In the genomic region with DNA sequence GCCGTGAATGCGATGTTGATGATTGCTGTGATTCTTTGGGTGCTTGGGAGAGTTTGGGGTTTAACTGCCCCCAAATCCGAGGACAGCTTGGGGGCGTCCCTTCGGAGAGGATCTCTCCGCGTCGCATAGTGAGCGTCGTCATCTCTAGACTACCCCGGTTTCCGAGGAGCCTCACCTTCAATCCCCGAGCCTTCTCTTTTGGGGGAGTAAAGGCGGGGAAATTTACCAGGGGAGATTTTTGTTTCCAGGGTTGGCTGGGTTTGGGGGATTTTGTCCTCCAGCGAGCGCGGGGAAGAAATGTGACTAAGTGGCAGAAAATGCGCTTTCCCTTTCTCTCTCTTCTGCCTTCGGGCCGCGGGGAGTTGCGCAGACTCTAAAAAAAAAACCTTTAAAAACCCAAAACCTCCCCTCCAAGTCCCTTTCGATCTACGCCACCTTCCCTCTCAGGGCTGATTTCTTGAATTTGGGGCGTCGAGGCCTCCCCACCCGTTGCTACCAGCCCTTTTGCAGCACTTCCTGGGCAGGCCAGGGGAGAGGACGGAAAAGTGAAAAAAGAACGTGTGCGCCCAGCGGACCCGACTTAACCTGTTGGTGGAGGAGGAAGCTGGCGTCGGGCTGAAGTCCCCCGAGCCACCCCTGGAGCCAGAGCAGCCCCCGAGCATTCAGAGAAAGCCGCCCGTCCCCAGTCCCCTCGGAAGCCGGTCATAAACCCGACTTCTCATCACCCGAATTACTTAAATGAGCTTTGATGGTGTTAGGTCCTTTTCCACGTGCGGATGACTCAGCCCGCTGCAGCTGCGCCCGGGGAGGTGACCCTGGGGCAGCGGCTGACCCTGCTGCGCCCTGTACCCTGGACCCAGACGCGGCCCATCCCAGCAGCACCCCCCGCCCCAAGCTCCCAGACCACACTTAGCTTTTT, we compare ENCODE assay signal across 8 cellular contexts. TPM values are rescaled to one million over a fixed set of nuclear protein-coding genes. Genes with fewer than 3 reads are reported as not detected.
DNase-seq lines count a peak whose midpoint lies in the region; ATAC-seq and TF ChIP-seq lines count a peak whose summit lies in the region.

No MANE protein-coding gene starts in this region.

- peak overlapping the region; percentile 94 for H3K4ac ChIP-seq in IMR-90 (ENCODE audit: low read depth, low read length)

- peak overlapping the region; percentile 84 for H3K4me2 ChIP-seq in IMR-90 (ENCODE audit: low read depth, low read length)
- H3K4me2 ChIP-seq in hepatocyte, result peak overlapping the region; percentile 74
- H3K4me2 ChIP-seq in smooth muscle cell, result peak overlapping the region; percentile 84

- H3K56ac ChIP-seq in IMR-90 (ENCODE audit: extremely low read depth, insufficient read depth, low read length), result no peak overlapping the region

- TF ChIP-seq CTCF in BJ (IDR thresholded peaks at IDR 0.05; ENCODE audit: insufficient read depth, low read depth, low read length) (no peak), IMR-90 (conservative IDR thresholded peaks at IDR 0.05; ENCODE audit: low read depth, low read length) (0 out of 2 replicates have a peak, but pooled peaks have one; percentile 0), hepatocyte (IDR thresholded peaks at IDR 0.05; ENCODE audit: poor library complexity) (no peak), smooth muscle cell (IDR thresholded peaks at IDR 0.05; ENCODE audit: borderline replicate concordance, insufficient read depth, poor library complexity, severe bottlenecking) (no peak)

- TF ChIP-seq POLR2A in IMR-90 (IDR thresholded peaks at IDR 0.05; ENCODE audit: low read depth, low read length), result no peak

- H2BK20ac ChIP-seq in IMR-90 (ENCODE audit: low read depth, low read length), result peak overlapping the region; percentile 22; the same call in 1 of the 2 replicates

- H3K9me3 ChIP-seq in IMR-90 (ENCODE audit: control insufficient read depth, insufficient read depth, low read length), result no peaks in the 10 kb centered on the region
- H3K9me3 ChIP-seq in adipocyte (ENCODE audit: control insufficient read depth, low read length), result no peaks in the 10 kb centered on the region
- H3K9me3 ChIP-seq in hepatocyte (ENCODE audit: low read depth), result no peaks in the 10 kb centered on the region
- no peaks in the 10 kb centered on the region for H3K9me3 ChIP-seq in smooth muscle cell (replicated peaks; ENCODE audit: low read depth)

- H4K91ac ChIP-seq in IMR-90 (ENCODE audit: insufficient read depth, low read depth, low read length), result peak overlapping the region; percentile 69

- dilution Hi-C loops in IMR-90 (cut with HindIII; ENCODE audit: low sequenced_read_pairs, unreplicated experiment), result no loop called here

- H2AK5ac ChIP-seq in IMR-90 (ENCODE audit: low read depth, low read length), result peak overlapping the region; percentile 83

- no peak for TF ChIP-seq RAD21 in IMR-90 (IDR thresholded peaks at IDR 0.05; ENCODE audit: low read length)

- H2BK5ac ChIP-seq in IMR-90 (ENCODE audit: low read depth, low read length, poor library complexity, severe bottlenecking), result peak overlapping the region; percentile 63

- CTCF ChIA-PET in BJ (lab: Yijun Ruan, JAX) (interaction anchor here (0.6 to 1.9 kb wide), 6 partner anchors 9 to 93 kb away, joined by 3 to 10 read pairs (median 4); no protein-coding TSS in a partner anchor), IMR-90 (lab: Yijun Ruan, JAX) (interaction anchor here (0.6 to 0.7 kb wide), 4 partner anchors 16 to 102 kb away, joined by 3 to 5 read pairs (median 3); no protein-coding TSS in a partner anchor)

- H3K23ac ChIP-seq in IMR-90 (ENCODE audit: low read depth, low read length), result peak overlapping the region; percentile 88

- H3K27me3 ChIP-seq in BJ (ENCODE audit: control insufficient read depth, insufficient read depth, low read length) (no peaks in the 10 kb centered on the region), IMR-90 (ENCODE audit: control insufficient read depth, insufficient read depth, low read length) (no peaks in the 10 kb centered on the region), adipocyte (replicated peaks; ENCODE audit: control insufficient read depth, insufficient read depth, low read length) (no peaks in the 10 kb centered on the region), hepatocyte (peaks cover 100% of the 10 kb centered on the region), smooth muscle cell (ENCODE audit: low read depth) (peaks cover 100% of the 10 kb centered on the region)

- H3K79me2 ChIP-seq in hepatocyte, result peaks cover 40% of the 10 kb centered on the region
- H3K79me2 ChIP-seq in smooth muscle cell (ENCODE audit: low read depth), result no peaks in the 10 kb centered on the region

- intact Hi-C loops in IMR-90 (cut with micrococcal nuclease), result no loop called here

- H2AK9ac ChIP-seq in IMR-90 (replicated peaks; ENCODE audit: low read depth, low read length, poor library complexity), result peak overlapping the region; percentile 92

- H3K14ac ChIP-seq in IMR-90 (replicated peaks; ENCODE audit: low read depth, low read length), result peak overlapping the region; percentile 96

- H4K5ac ChIP-seq in IMR-90 (ENCODE audit: low read depth, low read length), result peak overlapping the region; percentile 76

- H3K36me3 ChIP-seq in BJ (ENCODE audit: control insufficient read depth, insufficient read depth, low read length) (peaks cover 8% of the 10 kb centered on the region), IMR-90 (ENCODE audit: control insufficient read depth, insufficient read depth, low read length) (peaks cover 3% of the 10 kb centered on the region; the same call in 1 of the 2 replicates), adipocyte (ENCODE audit: control insufficient read depth, insufficient read depth, low read length, severe bottlenecking) (peaks cover 7% of the 10 kb centered on the region), hepatocyte (replicated peaks; ENCODE audit: insufficient read depth, low read depth) (no peaks in the 10 kb centered on the region), smooth muscle cell (ENCODE audit: low read depth) (no peaks in the 10 kb centered on the region)

- H3K4me1 ChIP-seq in IMR-90 (ENCODE audit: control insufficient read depth, insufficient read depth, low read length) (peaks cover 25% of the 10 kb centered on the region), adipocyte (ENCODE audit: control insufficient read depth, insufficient read depth, low read length) (peaks cover 88% of the 10 kb centered on the region), hepatocyte (ENCODE audit: insufficient read depth) (peaks cover 36% of the 10 kb centered on the region), smooth muscle cell (ENCODE audit: low read depth) (peaks cover 25% of the 10 kb centered on the region)

- POLR2A ChIA-PET in BJ (lab: Charles Lee) (interaction anchor here (0.5 kb wide), 1 partner anchor 10 kb away, joined by 19 read pairs; no protein-coding TSS in a partner anchor), IMR-90 (lab: Charles Lee; ENCODE audit: unreplicated experiment) (interaction anchor here (1.3 kb wide), 1 partner anchor 9 kb away, joined by 8 read pairs; no protein-coding TSS in a partner anchor)

- H3K18ac ChIP-seq in IMR-90 (ENCODE audit: low read depth, low read length), result peak overlapping the region; percentile 62

- ATAC-seq in IMR-90 (ENCODE audit: low read depth), result peak; percentile 45
- no peak for ATAC-seq in GM21576 (IDR thresholded peaks at IDR 0.05; ENCODE audit: unreplicated experiment)

- DNase-seq in BJ (ENCODE audit: low read depth) (no peak), IMR-90 (peak; percentile 63), adipocyte (ENCODE audit: low read depth) (no peak), hepatocyte (ENCODE audit: low spot score) (peak; percentile 63), smooth muscle cell (lab: John Stamatoyannopoulos, UW; ENCODE audit: unreplicated experiment) (no peak), NCI-H2081 (lab: John Stamatoyannopoulos, UW) (no peak), NCI-H510A (lab: John Stamatoyannopoulos, UW) (no peak)

- peak overlapping the region; percentile 38 for H3K4me3 ChIP-seq in BJ (ENCODE audit: low read depth, low read length)
- peak overlapping the region; percentile 35 for H3K4me3 ChIP-seq in IMR-90 (ENCODE audit: insufficient read depth, low read depth, low read length)
- H3K4me3 ChIP-seq in adipocyte (ENCODE audit: low read length), result peak overlapping the region; percentile 82
- H3K4me3 ChIP-seq in hepatocyte, result no peak overlapping the region
- H3K4me3 ChIP-seq in smooth muscle cell, result peak overlapping the region; percentile 40

- in situ Hi-C loops in IMR-90 (cut with MboI; ENCODE audit: low sequenced_read_pairs), result no loop called here

- peak overlapping the region; percentile 75 to 91 for H4K8ac ChIP-seq in IMR-90 (ENCODE audit: low read depth in 2 of 2, low read length in 2 of 2)

- H3K9ac ChIP-seq in IMR-90 (ENCODE audit: low read depth, low read length) (peak overlapping the region; percentile 89), adipocyte (ENCODE audit: low read length) (peak overlapping the region; percentile 97), smooth muscle cell (ENCODE audit: low read depth) (no peak overlapping the region)

- peaks cover 10% of the 10 kb centered on the region for H3K9me1 ChIP-seq in IMR-90 (ENCODE audit: insufficient read depth, low read length)

- H3K9me2 ChIP-seq in hepatocyte (replicated peaks; ENCODE audit: insufficient read depth), result no peaks in the 10 kb centered on the region

- peak overlapping the region; percentile 82 for H2AFZ ChIP-seq in IMR-90 (replicated peaks; ENCODE audit: low read length, poor library complexity)
- peak overlapping the region; percentile 29 for H2AFZ ChIP-seq in hepatocyte
- no peak overlapping the region for H2AFZ ChIP-seq in smooth muscle cell (ENCODE audit: low read depth)

- peaks cover 27 to 67% of the 10 kb centered on the region in 2 experiments for H3K79me1 ChIP-seq in IMR-90 (ENCODE audit: low read depth in 1 of 2, low read length in 2 of 2)

- 60% methylated on average over 3 of the region's 52 CpGs; no CpG with 5 or more reads in 1 of the 2 experiments for WGBS in IMR-90 (ENCODE audit: extremely low coverage in 2 of 2, insufficient read length in 1 of 2), 2 experiments
- WGBS in hepatocyte (ENCODE audit: low lambda C conversion rate, missing lambda C conversion rate), result 18% methylated on average over 48 of the region's 52 CpGs
- 4% methylated on average over 52 of the region's 52 CpGs for WGBS in smooth muscle cell (ENCODE audit: low lambda C conversion rate)

- H2BK15ac ChIP-seq in IMR-90 (ENCODE audit: low read depth, low read length), result peak overlapping the region; percentile 37; the same call in 1 of the 3 replicates

- no peaks in the 10 kb centered on the region for H3F3A ChIP-seq in smooth muscle cell (ENCODE audit: low read depth)

- BruUV-seq in IMR-90 (replicated peaks; lab: Mats Ljungman, UMichigan), result no TSS peak

- H3K27ac ChIP-seq in IMR-90 (ENCODE audit: insufficient read depth, low read length), result peak overlapping the region; percentile 97
- no peak overlapping the region for H3K27ac ChIP-seq in hepatocyte
- H3K27ac ChIP-seq in smooth muscle cell (ENCODE audit: low read depth), result no peak overlapping the region

- H2BK120ac ChIP-seq in IMR-90 (ENCODE audit: low read depth, low read length), result peak overlapping the region; percentile 86

- peaks cover 17% of the 10 kb centered on the region for H4K20me1 ChIP-seq in IMR-90 (ENCODE audit: insufficient read depth, low read length)
- peaks cover 84% of the 10 kb centered on the region for H4K20me1 ChIP-seq in hepatocyte (ENCODE audit: insufficient read depth, poor library complexity, severe bottlenecking)
- peaks cover 99% of the 10 kb centered on the region for H4K20me1 ChIP-seq in smooth muscle cell (ENCODE audit: low read depth)

RNA-seq across cellular contexts. Expression of a gene that starts 17.7 kb away (rescaled TPM):
- 12.8 and 29.4 TPM in 2 replicates for polyA plus RNA-seq in BJ (2011; rRNA removed)
- polyA minus RNA-seq in BJ (2011; rRNA and poly(A)+ RNA removed), result 20.1 and 44.5 TPM in 2 replicates
- total RNA-seq in IMR-90 (2012; rRNA removed), result 10.0 and 10.2 TPM in 2 replicates
- polyA plus RNA-seq in IMR-90 (2012; rRNA removed), result 46.9 and 47.7 TPM in 2 replicates
- polyA plus RNA-seq in IMR-90 (2012; cell fraction: cytosol; rRNA removed), result 34.3 and 53.4 TPM in 2 replicates
- polyA plus RNA-seq in IMR-90 (2012; cell fraction: nucleus; rRNA removed; ENCODE audit: low replicate concordance), result 34.8 and 48.3 TPM in 2 replicates
- total RNA-seq in hepatocyte, result 3.8 and 12.8 TPM in 2 replicates
- polyA plus RNA-seq in hepatocyte, result 6.3 and 10.2 TPM in 2 replicates
- total RNA-seq in smooth muscle cell, result 2.3 TPM in 2 replicates
- 1.8 and 1.9 TPM in 2 replicates for polyA plus RNA-seq in smooth muscle cell

RNA-seq across cellular contexts. Expression of a gene that starts 43.6 kb away (rescaled TPM):
- not detected in 2 replicates for polyA plus RNA-seq in BJ (2011; rRNA removed)
- 0.15 TPM in 1 of 2 replicates, not detected in the other for polyA minus RNA-seq in BJ (2011; rRNA and poly(A)+ RNA removed)
- not detected in 2 replicates for total RNA-seq in IMR-90 (2012; rRNA removed)
- 0.03 TPM in 1 of 2 replicates, not detected in the other for polyA plus RNA-seq in IMR-90 (2012; rRNA removed)
- 0.03 TPM in 1 of 2 replicates, not detected in the other for polyA plus RNA-seq in IMR-90 (2012; cell fraction: cytosol; rRNA removed)
- polyA plus RNA-seq in IMR-90 (2012; cell fraction: nucleus; rRNA removed; ENCODE audit: low replicate concordance), result 0.07 TPM in 1 of 2 replicates, not detected in the other
- 0.17 TPM in 1 of 2 replicates, not detected in the other for total RNA-seq in hepatocyte
- not detected in 2 replicates for polyA plus RNA-seq in hepatocyte
- not detected in 2 replicates for total RNA-seq in smooth muscle cell
- polyA plus RNA-seq in smooth muscle cell, result 0.18 TPM in 1 of 2 replicates, not detected in the other

RNA-seq across cellular contexts. Expression of a gene that starts 55.9 kb away (rescaled TPM):
- 45.0 and 45.5 TPM in 2 replicates for polyA plus RNA-seq in BJ (2011; rRNA removed)
- polyA minus RNA-seq in BJ (2011; rRNA and poly(A)+ RNA removed), result 4.6 and 6.2 TPM in 2 replicates
- 13.3 and 22.5 TPM in 2 replicates for total RNA-seq in IMR-90 (2012; rRNA removed)
- polyA plus RNA-seq in IMR-90 (2012; rRNA removed), result 42.4 and 64.7 TPM in 2 replicates
- polyA plus RNA-seq in IMR-90 (2012; cell fraction: cytosol; rRNA removed), result 94.5 and 111 TPM in 2 replicates
- 24.3 and 34.4 TPM in 2 replicates for polyA plus RNA-seq in IMR-90 (2012; cell fraction: nucleus; rRNA removed; ENCODE audit: low replicate concordance)
- total RNA-seq in hepatocyte, result 21.0 and 27.2 TPM in 2 replicates
- polyA plus RNA-seq in hepatocyte, result 106 and 109 TPM in 2 replicates
- total RNA-seq in smooth muscle cell, result 51.5 and 51.6 TPM in 2 replicates
- 152 and 153 TPM in 2 replicates for polyA plus RNA-seq in smooth muscle cell

Comparison
In these comparisons a context has a peak if more than half of its experiments do, and no peak if none do; other contexts are left out.
1. DNase-seq: peak in IMR-90 (single experiment) and hepatocyte (single experiment); none in BJ (single experiment), adipocyte (single experiment), smooth muscle cell (single experiment), NCI-H2081 (0 of 2) and NCI-H510A (single experiment).
2. Peak in every context shown above with its lines, with median percentiles within 50 percentile points of each other: H3K4me2 ChIP-seq.